Comparison of ENCODE assay signal across 20 cellular contexts in the genomic region with DNA sequence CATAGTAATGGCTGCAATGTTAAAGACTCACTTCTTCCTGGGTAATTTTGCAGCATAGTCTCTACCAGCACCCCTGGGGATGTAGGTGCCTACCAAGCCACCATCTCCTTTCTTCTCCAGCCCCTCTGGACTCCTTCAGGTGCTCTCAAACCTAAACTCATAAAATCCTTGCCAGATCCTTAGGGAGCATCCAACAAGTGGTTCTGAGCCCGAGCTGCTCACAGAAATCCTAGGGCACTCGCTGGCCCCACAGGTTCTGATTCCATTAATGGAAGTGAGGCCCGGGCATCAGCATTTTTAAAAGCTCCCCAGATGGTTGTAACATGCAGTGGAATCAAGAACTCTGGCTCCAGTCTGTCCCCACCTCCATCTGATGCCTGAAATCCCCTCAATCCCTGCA.
DNase-seq lines count a peak whose midpoint lies in the region; ATAC-seq and TF ChIP-seq lines count a peak whose summit lies in the region.
"Had no signal": no experiment of that assay in that cellular context is flagged by ENCODE, and none has a peak within 500 bp of the region (broad histone marks: within the 10 kb centered on the region; RNA-seq: fewer than 3 reads in every experiment).

No MANE protein-coding gene starts in this region.

- peaks cover 26% of the 10 kb centered on the region for H3K4me1 ChIP-seq in ACC112 (ENCODE audit: control insufficient read depth, insufficient read depth, low read length, unreplicated experiment)
- peaks cover 34% of the 10 kb centered on the region for H3K4me1 ChIP-seq in skeletal muscle satellite cell (ENCODE audit: control insufficient read depth, insufficient read depth, low read length)
- no peaks in the 10 kb centered on the region for H3K4me1 ChIP-seq in lower lobe of right lung
- H3K4me1 ChIP-seq: BE2C had no signal

- DNase-seq in RWPE1 (ENCODE audit: low spot score) = no peak
- DNase-seq in chondrocyte (ENCODE audit: low spot score) = no peak
- no peak for DNase-seq in D341Med (ENCODE audit: low spot score)
- DNase-seq in SKM-1 (lab: John Stamatoyannopoulos, UW; ENCODE audit: unreplicated experiment) = no peak
- DNase-seq in lower lobe of right lung = no peak
- no peak for DNase-seq in DMS114 treated with DMSO at 0.1 percent for 48 hours (lab: John Stamatoyannopoulos, UW; ENCODE audit: unreplicated experiment)
- DNase-seq: BE2C; CD4-positive, CD25-positive, alpha-beta regulatory T cell; DMS79 treated with DMSO at 0.1 percent for 48 hours; H9; NCI-H1105; NCI-H146; NCI-H2029 treated with DMSO at 0.1 percent for 48 hours; NCI-H524; NCI-H774 had no signal

- H3K27me3 ChIP-seq in ACC112 (ENCODE audit: insufficient read depth, low read length) = no peaks in the 10 kb centered on the region
- H3K27me3 ChIP-seq in skeletal muscle satellite cell (ENCODE audit: control insufficient read depth, insufficient read depth, low read length) = no peaks in the 10 kb centered on the region
- no peaks in the 10 kb centered on the region for H3K27me3 ChIP-seq in lower lobe of right lung (ENCODE audit: low read depth)
- H3K27me3 ChIP-seq: BE2C had no signal

- CTCF ChIA-PET in RWPE1 (lab: Yijun Ruan, JAX) = interaction anchor here (0.7 to 1.1 kb wide), 2 partner anchors 11 to 133 kb away, joined by 4 read pairs; no protein-coding TSS in a partner anchor

- H2AFZ ChIP-seq in ACC112 (ENCODE audit: low read length, unreplicated experiment) = no peak overlapping the region

- intact Hi-C loops in lower lobe of right lung (cut with DNase I) = no loop called here

- H3K27ac Mint-ChIP-seq in chondrocyte (ENCODE audit: unreplicated experiment) = peak overlapping the region; percentile 88
- H3K27ac Mint-ChIP-seq: CD4-positive, CD25-positive, alpha-beta regulatory T cell; H9 had no signal

- H3K4me3 Mint-ChIP-seq in chondrocyte (ENCODE audit: unreplicated experiment) = no peak overlapping the region
- H3K4me3 Mint-ChIP-seq: CD4-positive, CD25-positive, alpha-beta regulatory T cell; H9; IgD-negative memory B cell had no signal

- H3K4me2 ChIP-seq in skeletal muscle satellite cell (ENCODE audit: low read length) = peak overlapping the region; percentile 39

- H3K36me3 Mint-ChIP-seq in chondrocyte (ENCODE audit: low read depth) = peaks cover 7% of the 10 kb centered on the region
- H3K36me3 Mint-ChIP-seq: CD4-positive, CD25-positive, alpha-beta regulatory T cell had no signal

- H3K27me3 Mint-ChIP-seq in chondrocyte (ENCODE audit: low read depth) = no peaks in the 10 kb centered on the region
- H3K27me3 Mint-ChIP-seq: CD4-positive, CD25-positive, alpha-beta regulatory T cell had no signal

- no peaks in the 10 kb centered on the region for H3K9me3 Mint-ChIP-seq in chondrocyte (ENCODE audit: low read depth)
- H3K9me3 Mint-ChIP-seq: H9 had no signal

- H3K4me1 Mint-ChIP-seq in chondrocyte (ENCODE audit: low read depth) = peaks cover 29% of the 10 kb centered on the region
- H3K4me1 Mint-ChIP-seq: CD4-positive, CD25-positive, alpha-beta regulatory T cell had no signal

- H3K27ac ChIP-seq in ACC112 (ENCODE audit: low read depth, low read length) (peak overlapping the region; percentile 41; the same call in 1 of the 2 replicates), RWPE1 (peak overlapping the region; percentile 27; the same call in 1 of the 2 replicates), lower lobe of right lung (no peak overlapping the region)

- H3K79me2 ChIP-seq in ACC112 (ENCODE audit: control insufficient read depth, insufficient read depth, low read length, unreplicated experiment) = no peaks in the 10 kb centered on the region

- POLR2A ChIA-PET in RWPE1 (lab: Yijun Ruan, JAX; ENCODE audit: low non-redundant PET) = no interaction called here

- ATAC-seq in lower lobe of right lung = no peak
- ATAC-seq: Panc1, Right ventricle myocardium inferior had no signal

- no peak overlapping the region for H3K9ac ChIP-seq in skeletal muscle satellite cell (ENCODE audit: low read depth, low read length)

- H3K36me3 ChIP-seq in ACC112 (ENCODE audit: insufficient read depth, low read length) (no peaks in the 10 kb centered on the region), skeletal muscle satellite cell (ENCODE audit: insufficient read depth, low read length) (no peaks in the 10 kb centered on the region), lower lobe of right lung (no peaks in the 10 kb centered on the region)
- H3K36me3 ChIP-seq: BE2C had no signal

- TF ChIP-seq CTCF in RWPE1 (conservative IDR thresholded peaks at IDR 0.05; ENCODE audit: low read depth) (no peak), chondrocyte (IDR thresholded peaks at IDR 0.05) (no peak), lower lobe of right lung (IDR thresholded peaks at IDR 0.05) (no peak)

- H3K4me3 ChIP-seq in ACC112 (ENCODE audit: low read depth, low read length) = no peak overlapping the region
- H3K4me3 ChIP-seq in skeletal muscle satellite cell (ENCODE audit: low read length) = no peak overlapping the region
- H3K4me3 ChIP-seq in lower lobe of right lung = no peak overlapping the region

- H3K9me3 ChIP-seq in skeletal muscle satellite cell (replicated peaks; ENCODE audit: low read length) = no peaks in the 10 kb centered on the region
- H3K9me3 ChIP-seq in lower lobe of right lung = no peaks in the 10 kb centered on the region
- H3K9me3 ChIP-seq: BE2C had no signal
